Comparison of ENCODE assay signal across 25 cellular contexts in the genomic region with DNA sequence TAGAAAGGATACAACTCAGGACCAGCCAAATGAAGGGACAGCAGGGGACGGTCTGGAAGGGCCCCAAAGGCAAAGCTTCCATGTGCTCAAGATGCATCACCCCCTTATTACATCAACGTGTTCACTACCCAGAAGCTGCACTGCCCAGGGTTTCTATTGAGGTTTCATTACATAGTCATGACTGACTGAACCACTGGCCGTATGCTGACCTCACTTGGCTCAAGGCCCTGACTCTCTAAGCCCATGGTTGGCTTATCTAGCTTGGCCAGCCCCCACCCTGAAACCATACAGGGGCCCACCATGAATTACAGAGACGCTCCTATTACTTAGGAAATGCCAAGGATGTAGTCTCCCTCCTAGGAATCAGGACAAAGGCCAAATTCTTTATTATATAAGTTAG.
A peak's percentile ranks its signal among the peaks of the same experiment; 100 is the strongest.
DNase-seq lines count a peak whose midpoint lies in the region; ATAC-seq and TF ChIP-seq lines count a peak whose summit lies in the region.
"Had no signal": no experiment of that assay in that cellular context is flagged by ENCODE, and none has a peak within 500 bp of the region (broad histone marks: within the 10 kb centered on the region; RNA-seq: fewer than 3 reads in every experiment).

No MANE protein-coding gene starts in this region.

- H3T11ph ChIP-seq in H9 (ENCODE audit: low read length) = no peak overlapping the region

- no peak overlapping the region for H2BK15ac ChIP-seq in H9 (ENCODE audit: low read depth, low read length)

- H3K79me2 ChIP-seq in fibroblast of lung (ENCODE audit: control insufficient read depth, insufficient read depth, low read length) = no peaks in the 10 kb centered on the region
- H3K79me2 ChIP-seq in H9 (ENCODE audit: insufficient read depth, low read length) = no peaks in the 10 kb centered on the region

- H3K14ac ChIP-seq in H9 (ENCODE audit: insufficient read depth, low read length) = no peak overlapping the region

- H4K5ac ChIP-seq in H9 (ENCODE audit: insufficient read length, low read depth, low read length) = no peak overlapping the region

- H2AFZ ChIP-seq in fibroblast of lung (ENCODE audit: low read length) (no peak overlapping the region), H9 (ENCODE audit: low read length) (no peak overlapping the region)

- no peaks in the 10 kb centered on the region for H3K27me3 ChIP-seq in fibroblast of lung (ENCODE audit: control insufficient read depth, insufficient read depth, low read length)
- no peaks in the 10 kb centered on the region for H3K27me3 ChIP-seq in H9 (ENCODE audit: insufficient read depth, low read length)
- H3K27me3 ChIP-seq: BLaER1 had no signal

- H4K91ac ChIP-seq in H9 (ENCODE audit: insufficient read length, low read depth, low read length) = no peak overlapping the region

- no peak overlapping the region for H3K56ac ChIP-seq in H9 (ENCODE audit: insufficient read length, low read depth, low read length)

- H3K27ac ChIP-seq in fibroblast of lung (ENCODE audit: insufficient read depth, low read length) (no peak overlapping the region), H9 (ENCODE audit: insufficient read length, low read depth, low read length) (no peak overlapping the region)
- H3K27ac ChIP-seq: BLaER1, KMS-11, left ventricle myocardium inferior had no signal

- no peak overlapping the region for H3K4me3 ChIP-seq in AG10803 (ENCODE audit: low read length)
- no peak overlapping the region for H3K4me3 ChIP-seq in fibroblast of lung (replicated peaks in 1 of 4; ENCODE audit: control extremely low read depth in 1 of 4, insufficient read depth in 1 of 4, low read depth in 3 of 4, low read length in 4 of 4)
- H3K4me3 ChIP-seq: BLaER1, left ventricle myocardium inferior had no signal

- H4K8ac ChIP-seq in H9 (replicated peaks; ENCODE audit: insufficient read length, low read depth, low read length) = no peak overlapping the region

- H2AK5ac ChIP-seq in H9 (ENCODE audit: insufficient read length, low read length) = no peak overlapping the region

- H3K9me3 Mint-ChIP-seq in H9 = no peaks in the 10 kb centered on the region
- H3K9me3 Mint-ChIP-seq in naive thymus-derived CD8-positive, alpha-beta T cell = peaks cover 0 to 4% (median 0%) of the 10 kb centered on the region in 9 donors
- no peaks in the 10 kb centered on the region for H3K9me3 Mint-ChIP-seq in activated CD4-positive, alpha-beta T cell treated with anti-CD3 and anti-CD28 coated beads, Interleukin-2, amount 10 ng/mL, durations not matched to agents 7 days and 5 days
- H3K9me3 Mint-ChIP-seq in T-helper 2 cell treated with Interferon-gamma antibody and Interleukin-4, amounts not matched to agents 5 μg/mL and 100 μg/mL, for 36 hours = no peaks in the 10 kb centered on the region
- H3K9me3 Mint-ChIP-seq: activated CD4-positive, alpha-beta memory T cell treated with anti-CD3 and anti-CD28 coated beads, Interleukin-2, amount 10 ng/mL, durations not matched to agents 7 days and 5 days; activated naive CD4-positive, alpha-beta T cell treated with anti-CD3 and anti-CD28 coated beads for 36 hours; activated T-cell treated with anti-CD3 and anti-CD28 coated beads, Interleukin-2, amount 50 U/mL, for 24 hours; T-cell had no signal

- no peaks in the 10 kb centered on the region for H3K36me3 Mint-ChIP-seq in H9 (ENCODE audit: insufficient read depth in 1 of 3, low read depth in 3 of 3)
- H3K36me3 Mint-ChIP-seq in naive thymus-derived CD8-positive, alpha-beta T cell = peaks cover 0 to 4% (median 4%) of the 10 kb centered on the region in 3 donors
- H3K36me3 Mint-ChIP-seq in activated CD4-positive, alpha-beta T cell treated with anti-CD3 and anti-CD28 coated beads, Interleukin-2, amount 10 ng/mL, durations not matched to agents 7 days and 5 days (ENCODE audit: low read depth) = no peaks in the 10 kb centered on the region
- no peaks in the 10 kb centered on the region for H3K36me3 Mint-ChIP-seq in T-helper 2 cell treated with Interferon-gamma antibody and Interleukin-4, amounts not matched to agents 5 μg/mL and 100 μg/mL, for 36 hours (ENCODE audit: low read depth)

- H3K27me3 Mint-ChIP-seq in H9 (ENCODE audit: low read depth) = no peaks in the 10 kb centered on the region
- H3K27me3 Mint-ChIP-seq in naive thymus-derived CD8-positive, alpha-beta T cell = no peaks in the 10 kb centered on the region
- no peaks in the 10 kb centered on the region for H3K27me3 Mint-ChIP-seq in activated CD4-positive, alpha-beta T cell treated with anti-CD3 and anti-CD28 coated beads, Interleukin-2, amount 10 ng/mL, durations not matched to agents 7 days and 5 days
- no peaks in the 10 kb centered on the region for H3K27me3 Mint-ChIP-seq in T-helper 2 cell treated with Interferon-gamma antibody and Interleukin-4, amounts not matched to agents 5 μg/mL and 100 μg/mL, for 36 hours (ENCODE audit: low read depth)
- H3K27me3 Mint-ChIP-seq: activated T-cell treated with anti-CD3 and anti-CD28 coated beads, Interleukin-2, amount 50 U/mL, for 24 hours; T-cell had no signal

- H3K9ac ChIP-seq in fibroblast of lung (ENCODE audit: insufficient read depth, low read length) (no peak overlapping the region), H9 (ENCODE audit: extremely low read depth, insufficient read length, low read length) (no peak overlapping the region)
- H3K9ac ChIP-seq: BLaER1, KMS-11 had no signal

- no peaks in the 10 kb centered on the region for H3K23me2 ChIP-seq in H9 (ENCODE audit: insufficient read length, low read depth, low read length, poor library complexity, severe bottlenecking)

- H3K4me1 Mint-ChIP-seq in H9 = no peaks in the 10 kb centered on the region
- H3K4me1 Mint-ChIP-seq in naive thymus-derived CD8-positive, alpha-beta T cell = peaks cover 0 to 4% (median 0%) of the 10 kb centered on the region in 4 donors
- H3K4me1 Mint-ChIP-seq in activated CD4-positive, alpha-beta T cell treated with anti-CD3 and anti-CD28 coated beads, Interleukin-2, amount 10 ng/mL, durations not matched to agents 7 days and 5 days = peaks cover 3% of the 10 kb centered on the region
- H3K4me1 Mint-ChIP-seq in T-helper 2 cell treated with Interferon-gamma antibody and Interleukin-4, amounts not matched to agents 5 μg/mL and 100 μg/mL, for 36 hours (ENCODE audit: low read depth) = no peaks in the 10 kb centered on the region

- no peak overlapping the region for H2BK20ac ChIP-seq in H9 (ENCODE audit: low read depth, low read length, poor library complexity, severe bottlenecking)

- no peaks in the 10 kb centered on the region for H3K79me1 ChIP-seq in H9 (ENCODE audit: insufficient read depth, low read depth, low read length, poor library complexity, severe bottlenecking)

- no peak overlapping the region for H3K4ac ChIP-seq in H9 (ENCODE audit: low read depth, low read length)

- no peak for ATAC-seq in naive thymus-derived CD8-positive, alpha-beta T cell
- ATAC-seq: HCT116, T-cell had no signal

- H3K9me3 ChIP-seq in fibroblast of lung (ENCODE audit: control insufficient read depth, insufficient read depth, low read depth, low read length) (no peaks in the 10 kb centered on the region), H9 (ENCODE audit: control insufficient read depth, low read depth, low read length) (no peaks in the 10 kb centered on the region)
- H3K9me3 ChIP-seq: BLaER1, left ventricle myocardium inferior had no signal

- no peak overlapping the region for H2BK12ac ChIP-seq in H9 (ENCODE audit: insufficient read length, low read depth, low read length)

- POLR2A ChIA-PET in naive thymus-derived CD8-positive, alpha-beta T cell (lab: Charles Lee) = no interaction called here
- POLR2A ChIA-PET in activated CD4-positive, alpha-beta T cell treated with anti-CD3 and anti-CD28 coated beads, Interleukin-2, amount 10 ng/mL, durations not matched to agents 7 days and 5 days (lab: Charles Lee) = interaction anchor here (0.6 kb wide), 1 partner anchor 10 kb away, joined by 4 read pairs; no protein-coding TSS in a partner anchor

- no peaks in the 10 kb centered on the region for H3K4me1 ChIP-seq in fibroblast of lung (ENCODE audit: control insufficient read depth, extremely low read depth, insufficient read depth, low read length)
- H3K4me1 ChIP-seq in H9 (ENCODE audit: insufficient read depth, low read length) = no peaks in the 10 kb centered on the region
- H3K4me1 ChIP-seq: BLaER1 had no signal

- H3K4me3 Mint-ChIP-seq in H9 = no peak overlapping the region
- no peak overlapping the region for H3K4me3 Mint-ChIP-seq in naive thymus-derived CD8-positive, alpha-beta T cell
- no peak overlapping the region for H3K4me3 Mint-ChIP-seq in activated CD4-positive, alpha-beta T cell treated with anti-CD3 and anti-CD28 coated beads, Interleukin-2, amount 10 ng/mL, durations not matched to agents 7 days and 5 days
- no peak overlapping the region for H3K4me3 Mint-ChIP-seq in T-helper 2 cell treated with Interferon-gamma antibody and Interleukin-4, amounts not matched to agents 5 μg/mL and 100 μg/mL, for 36 hours
- H3K4me3 Mint-ChIP-seq: activated CD4-positive, alpha-beta memory T cell treated with anti-CD3 and anti-CD28 coated beads, Interleukin-2, amount 10 ng/mL, durations not matched to agents 7 days and 5 days; activated naive CD4-positive, alpha-beta T cell treated with anti-CD3 and anti-CD28 coated beads for 36 hours; activated T-cell treated with anti-CD3 and anti-CD28 coated beads, Interleukin-2, amount 50 U/mL, for 24 hours; T-cell had no signal

- H3K23ac ChIP-seq in H9 (ENCODE audit: insufficient read length, low read depth, low read length) = no peak overlapping the region

- H2BK120ac ChIP-seq in H9 (ENCODE audit: low read depth, low read length, poor library complexity, severe bottlenecking) = no peak overlapping the region

- no CpG with 5 or more reads among the region's 4 CpGs for WGBS in H9 (ENCODE audit: extremely low coverage, insufficient read length, low lambda C conversion rate)

- H3K27ac Mint-ChIP-seq in H9 = no peak overlapping the region
- H3K27ac Mint-ChIP-seq in naive thymus-derived CD8-positive, alpha-beta T cell = peak overlapping the region in 1 of 10 donors; percentile 66
- H3K27ac Mint-ChIP-seq in activated CD4-positive, alpha-beta T cell treated with anti-CD3 and anti-CD28 coated beads, Interleukin-2, amount 10 ng/mL, durations not matched to agents 7 days and 5 days = no peak overlapping the region
- H3K27ac Mint-ChIP-seq in T-helper 2 cell treated with Interferon-gamma antibody and Interleukin-4, amounts not matched to agents 5 μg/mL and 100 μg/mL, for 36 hours = no peak overlapping the region
- H3K27ac Mint-ChIP-seq: activated CD4-positive, alpha-beta memory T cell treated with anti-CD3 and anti-CD28 coated beads, Interleukin-2, amount 10 ng/mL, durations not matched to agents 7 days and 5 days; activated naive CD4-positive, alpha-beta T cell treated with anti-CD3 and anti-CD28 coated beads for 36 hours; activated T-cell treated with anti-CD3 and anti-CD28 coated beads, Interleukin-2, amount 50 U/mL, for 24 hours; T-cell had no signal

- H3K4me2 ChIP-seq in fibroblast of lung (ENCODE audit: extremely low read depth, insufficient read depth, low read length) (no peak overlapping the region), H9 (ENCODE audit: insufficient read depth, insufficient read length, low read length) (no peak overlapping the region)
- H3K4me2 ChIP-seq: BLaER1, KMS-11 had no signal

- DNase-seq in AG10803 (ENCODE audit: low read depth) = peak; percentile 12
- DNase-seq in M059J (ENCODE audit: low read depth) = peak; percentile 84
- DNase-seq in amniotic epithelial cell (ENCODE audit: low read depth) = peak; percentile 76
- DNase-seq in fibroblast of lung (ENCODE audit: low read depth in 2 of 2) = peak; percentile 44 to 89
- no peak for DNase-seq in H9
- DNase-seq in naive thymus-derived CD8-positive, alpha-beta T cell = no peak
- no peak for DNase-seq in activated CD4-positive, alpha-beta T cell treated with anti-CD3 and anti-CD28 coated beads, Interleukin-2, amount 10 ng/mL, durations not matched to agents 7 days and 5 days
- no peak for DNase-seq in T-helper 2 cell treated with Interferon-gamma antibody and Interleukin-4, amounts not matched to agents 5 μg/mL and 100 μg/mL, for 36 hours (ENCODE audit: low spot score)
- DNase-seq: activated CD4-positive, alpha-beta memory T cell treated with anti-CD3 and anti-CD28 coated beads, Interleukin-2, amount 10 ng/mL, durations not matched to agents 7 days and 5 days; activated naive CD4-positive, alpha-beta T cell treated with anti-CD3 and anti-CD28 coated beads for 36 hours; activated T-cell treated with anti-CD3 and anti-CD28 coated beads, Interleukin-2, amount 50 U/mL, for 24 hours; aorta; cortex of kidney; GDM1; left ventricle myocardium inferior; NCI-H1092; NCI-H2081 treated with DMSO at 0.1 percent for 48 hours; NCI-H510A treated with DMSO at 0.1 percent for 48 hours; Right ventricle myocardium superior; stimulated activated CD4-positive, alpha-beta T cell treated with anti-CD3 and anti-CD28 coated beads, Interleukin-12 subunit alpha, Interleukin-12 subunit beta, amount 100 ng/mL, for 4 hours; substantia nigra; T-cell had no signal

- H3K18ac ChIP-seq in H9 (ENCODE audit: insufficient read length, low read depth, low read length) = no peak overlapping the region

- no peak overlapping the region for H2BK5ac ChIP-seq in H9 (ENCODE audit: insufficient read length, low read length)

- no peaks in the 10 kb centered on the region for H3K36me3 ChIP-seq in fibroblast of lung (ENCODE audit: control insufficient read depth, insufficient read depth, low read length)
- H3K36me3 ChIP-seq: BLaER1, left ventricle myocardium inferior had no signal

- CTCF ChIA-PET in activated CD4-positive, alpha-beta T cell treated with anti-CD3 and anti-CD28 coated beads, Interleukin-2, amount 10 ng/mL, durations not matched to agents 7 days and 5 days (lab: Charles Lee) = no interaction called here

- TF ChIP-seq CTCF in AG10803 (conservative IDR thresholded peaks at IDR 0.05; ENCODE audit: low read length) (no peak), fibroblast of lung (conservative IDR thresholded peaks at IDR 0.05 in 1 of 2, IDR thresholded peaks at IDR 0.05 in 1 of 2; ENCODE audit: low read depth in 1 of 2, low read length in 2 of 2) (no peak), H9 (conservative IDR thresholded peaks at IDR 0.05) (no peak)

- no peaks in the 10 kb centered on the region for H4K20me1 ChIP-seq in fibroblast of lung (ENCODE audit: control insufficient read depth, extremely low read depth, insufficient read depth, low read length)
- no peaks in the 10 kb centered on the region for H4K20me1 ChIP-seq in H9 (ENCODE audit: control insufficient read depth, insufficient read depth, insufficient read length)
- H4K20me1 ChIP-seq: BLaER1 had no signal

Comparison
In these comparisons a context has a peak if more than half of its experiments do, and no peak if none do; other contexts are left out.
1. DNase-seq: peak in AG10803 (single experiment), M059J (single experiment), amniotic epithelial cell (single experiment) and fibroblast of lung (2 of 2); none in H9 (single experiment), naive thymus-derived CD8-positive, alpha-beta T cell (0 of 10), activated CD4-positive, alpha-beta T cell treated with anti-CD3 and anti-CD28 coated beads, Interleukin-2, amount 10 ng/mL, durations not matched to agents 7 days and 5 days (single experiment) and T-helper 2 cell treated with Interferon-gamma antibody and Interleukin-4, amounts not matched to agents 5 μg/mL and 100 μg/mL, for 36 hours (single experiment).